ENCODE assay signal across 22 cellular contexts in the genomic region with DNA sequence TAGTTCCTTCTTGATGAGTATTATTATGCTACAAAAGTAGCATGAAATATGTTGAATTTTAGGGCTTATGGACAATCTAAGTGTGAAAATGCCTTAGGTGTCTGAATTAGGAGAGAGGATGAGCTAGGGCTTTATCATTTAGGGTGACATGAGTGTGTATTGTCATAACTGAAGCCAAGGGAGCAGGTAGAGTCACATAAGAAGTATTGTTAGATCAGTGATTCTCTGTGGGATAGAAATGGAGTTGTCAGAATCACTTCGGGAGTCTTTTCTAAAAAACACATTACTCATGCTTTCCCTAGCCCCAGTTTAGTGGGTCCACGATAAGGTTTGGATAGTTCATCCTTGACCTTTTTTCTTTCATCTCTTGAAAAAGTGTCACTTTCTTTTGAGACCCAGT. TPM values are rescaled to one million over a fixed set of nuclear protein-coding genes. Genes with fewer than 3 reads are reported as not detected.
DNase-seq lines count a peak whose midpoint lies in the region; ATAC-seq, FAIRE-seq and TF ChIP-seq lines count a peak whose summit lies in the region.
"Had no signal": no experiment of that assay in that cellular context is flagged by ENCODE, and none has a peak within 500 bp of the region (broad histone marks: within the 10 kb centered on the region; RNA-seq: fewer than 3 reads in every experiment).

No MANE protein-coding gene starts in this region.

- H3K4me1 ChIP-seq in HepG2 (ENCODE audit: insufficient read depth, low read length) (peaks cover 28% of the 10 kb centered on the region), right lobe of liver (peaks cover 0 to 13% (median 2%) of the 10 kb centered on the region in 4 donors), neutrophil (ENCODE audit: control insufficient read depth in 1 of 2, insufficient read depth in 1 of 2, low read depth in 1 of 2, low read length in 1 of 2) (peaks cover 39 to 57% of the 10 kb centered on the region in 2 experiments)

- peaks cover 28% of the 10 kb centered on the region for H3K4me1 Mint-ChIP-seq in activated CD4-positive, alpha-beta T cell treated with anti-CD3 and anti-CD28 coated beads, Interleukin-2, amount 10 ng/mL, durations not matched to agents 24 days and 14 days

- H3K9me3 Mint-ChIP-seq in activated CD4-positive, alpha-beta T cell treated with anti-CD3 and anti-CD28 coated beads, Interleukin-2, amount 10 ng/mL, durations not matched to agents 24 days and 14 days: no peaks in the 10 kb centered on the region

- no peaks in the 10 kb centered on the region for H3K27me3 Mint-ChIP-seq in activated CD4-positive, alpha-beta T cell treated with anti-CD3 and anti-CD28 coated beads, Interleukin-2, amount 10 ng/mL, durations not matched to agents 24 days and 14 days

- TF ChIP-seq RAD21 in HepG2 (CRISPR knock-in tag; IDR thresholded peaks at IDR 0.05): no peak

- H3K4me3 Mint-ChIP-seq in activated CD4-positive, alpha-beta T cell treated with anti-CD3 and anti-CD28 coated beads, Interleukin-2, amount 10 ng/mL, durations not matched to agents 24 days and 14 days: no peak overlapping the region
- H3K4me3 Mint-ChIP-seq: CD14-positive monocyte, GM23338 had no signal

- H3K4me2 ChIP-seq in HepG2 (ENCODE audit: low read depth, low read length): no peak overlapping the region
- H3K4me2 ChIP-seq: GM23338 had no signal

- no peak overlapping the region for H2AFZ ChIP-seq in HepG2 (ENCODE audit: low read length)
- H2AFZ ChIP-seq: GM23338 had no signal

- CTCF ChIA-PET in HepG2 (lab: Yijun Ruan, JAX; ENCODE audit: low intra/inter-chr PET ratio, low total read pairs): no interaction called here

- no peak overlapping the region for H3K9ac ChIP-seq in HepG2 (ENCODE audit: insufficient read depth, low read depth, low read length)

- 89% methylated on average over 2 of the region's 2 CpGs for WGBS in HepG2 (ENCODE audit: low lambda C conversion rate)
- WGBS in right lobe of liver (ENCODE audit: insufficient coverage, low coverage, low lambda C conversion rate, missing lambda C conversion rate): 73% methylated on average over 2 of the region's 2 CpGs

- POLR2A ChIA-PET in HepG2 (lab: Yijun Ruan, JAX): no interaction called here

- H3K79me2 ChIP-seq in HepG2 (ENCODE audit: insufficient read depth, low read length): peaks cover 90% of the 10 kb centered on the region

- H3K27ac ChIP-seq in HepG2 (ENCODE audit: extremely low read length, insufficient read depth, low read length): no peak overlapping the region
- no peak overlapping the region for H3K27ac ChIP-seq in right lobe of liver
- peak overlapping the region; percentile 33 for H3K27ac ChIP-seq in neutrophil

- H3K9me3 ChIP-seq in HepG2 (ENCODE audit: low read length) (peaks cover 6% of the 10 kb centered on the region; the same call in 1 of the 2 replicates), right lobe of liver (no peaks in the 10 kb centered on the region), neutrophil (no peaks in the 10 kb centered on the region)

- no peak for TF ChIP-seq CTCF in HepG2 (CRISPR knock-in tag; IDR thresholded peaks at IDR 0.05)
- no peak for TF ChIP-seq CTCF in right lobe of liver (IDR thresholded peaks at IDR 0.05)
- TF ChIP-seq CTCF in neutrophil (IDR thresholded peaks at IDR 0.05): no peak
- no peak for TF ChIP-seq CTCF in D721Med (IDR thresholded peaks at IDR 0.05; ENCODE audit: insufficient read depth, missing control alignments)

- in situ Hi-C loops in HepG2 (cut with HindIII; ENCODE audit: extremely low pct_ligation_motif_present, low pct_unique_long_range_greater_than_20kb): no loop called here

- intact Hi-C loops in activated CD4-positive, alpha-beta T cell treated with anti-CD3 and anti-CD28 coated beads, Interleukin-2, amount 10 ng/mL, durations not matched to agents 24 days and 14 days (cut with micrococcal nuclease): no loop called here
- intact Hi-C loops in HepG2 (cut with micrococcal nuclease; ENCODE audit: unreplicated experiment): no loop called here
- intact Hi-C loops in right lobe of liver (cut with DNase I): no loop called here

- BruUV-seq in HepG2 (replicated peaks; lab: Mats Ljungman, UMichigan): TSS peak; percentile 4

- H3K36me3 Mint-ChIP-seq in activated CD4-positive, alpha-beta T cell treated with anti-CD3 and anti-CD28 coated beads, Interleukin-2, amount 10 ng/mL, durations not matched to agents 24 days and 14 days (ENCODE audit: low read depth): peaks cover 37% of the 10 kb centered on the region

- DNase-seq in activated CD4-positive, alpha-beta T cell treated with anti-CD3 and anti-CD28 coated beads, Interleukin-2, amount 10 ng/mL, durations not matched to agents 24 days and 14 days: no peak
- DNase-seq in activated CD4-positive, alpha-beta T cell treated with anti-CD3 and anti-CD28 coated beads, Interleukin-2, amount 50 U/mL, for 1 hour: no peak
- no peak for DNase-seq in HepG2 (ENCODE audit: low spot score)
- no peak for DNase-seq in right lobe of liver
- no peak for DNase-seq in CD1c-positive myeloid dendritic cell (ENCODE audit: extremely low spot score)
- no peak for DNase-seq in NCI-H446 treated with DMSO at 0.1 percent for 48 hours (lab: John Stamatoyannopoulos, UW)
- DNase-seq in D721Med (ENCODE audit: insufficient read length, low spot score): no peak
- DNase-seq: 8988T, Calu3, DMS53, KBM-7, NCI-H1105, NCI-H1694 treated with DMSO at 0.1 percent for 48 hours, NCI-H2107, NCI-H510A treated with DMSO at 0.1 percent for 48 hours, NCI-H82, OCI-M1, SHP77 had no signal

- H3K36me3 ChIP-seq in HepG2 (replicated peaks in 1 of 2; ENCODE audit: control insufficient read depth in 1 of 2, insufficient read depth in 2 of 2, low read length in 2 of 2) (peaks cover 0 to 12% of the 10 kb centered on the region in 2 experiments; a peak in 4 of 5 replicates), right lobe of liver (no peaks in the 10 kb centered on the region), neutrophil (no peaks in the 10 kb centered on the region)

- H4K20me1 ChIP-seq in HepG2 (ENCODE audit: insufficient read depth, low read length): peaks cover 33% of the 10 kb centered on the region

- FAIRE-seq in HepG2 (lab: Jason Lieb, UNC) (no peak), D721Med (lab: Jason Lieb, UNC) (no peak)

- TF ChIP-seq POLR2A in HepG2 (IDR thresholded peaks at IDR 0.05; ENCODE audit: insufficient read depth in 1 of 2, low read depth in 2 of 2, low read length in 2 of 2): no peak
- TF ChIP-seq POLR2A in right lobe of liver (IDR thresholded peaks at IDR 0.05): no peak

- peak overlapping the region; percentile 55 for H3K27ac Mint-ChIP-seq in activated CD4-positive, alpha-beta T cell treated with anti-CD3 and anti-CD28 coated beads, Interleukin-2, amount 10 ng/mL, durations not matched to agents 24 days and 14 days
- H3K27ac Mint-ChIP-seq: GM23338 had no signal

- TF ChIP-seq EP300 in HepG2 (IDR thresholded peaks at IDR 0.05; ENCODE audit: low read depth in 2 of 2, low read length in 2 of 2): no peak
- no peak for TF ChIP-seq EP300 in HepG2 (CRISPR knock-in tag; IDR thresholded peaks at IDR 0.05; ENCODE audit: borderline replicate concordance)

- no peak for ATAC-seq in HepG2
- ATAC-seq in right lobe of liver: no peak
- ATAC-seq: GM23338, HCT116 had no signal

- H3K27me3 ChIP-seq in HepG2 (ENCODE audit: control insufficient read depth in 1 of 2, insufficient read depth in 2 of 2, low read length in 2 of 2) (no peaks in the 10 kb centered on the region), right lobe of liver (no peaks in the 10 kb centered on the region), neutrophil (no peaks in the 10 kb centered on the region)

- H3K4me3 ChIP-seq in HepG2 (replicated peaks in 1 of 3; ENCODE audit: insufficient read depth in 1 of 3, low read depth in 2 of 3, low read length in 3 of 3): no peak overlapping the region
- H3K4me3 ChIP-seq in right lobe of liver: no peak overlapping the region
- H3K4me3 ChIP-seq in neutrophil (ENCODE audit: low read depth in 1 of 2, low read length in 1 of 2): no peak overlapping the region
- H3K4me3 ChIP-seq: GM23338 had no signal

TF ChIP-seq in HepG2, 621 proteins besides CTCF, POLR2A, EP300 and RAD21 (continues in another document):
- no peak for TF ChIP-seq CREB1 (IDR thresholded peaks at IDR 0.05)
- TF ChIP-seq CREB1 (CRISPR knock-in tag; IDR thresholded peaks at IDR 0.05): peak; percentile 33; the same call in 1 of the 2 replicates
- TF ChIP-seq ZNF354B (CRISPR knock-in tag; IDR thresholded peaks at IDR 0.05): no peak

RNA-seq across cellular contexts. Expression of a gene that starts 16.4 kb away (rescaled TPM):
- 31.5 and 39.6 TPM in 2 replicates for total RNA-seq in activated CD4-positive, alpha-beta T cell treated with anti-CD3 and anti-CD28 coated beads, Interleukin-2, amount 10 ng/mL, durations not matched to agents 24 days and 14 days
- total RNA-seq in HepG2 (2016; rRNA removed; fragmentation: Illumina TruSeq; extraction: Trizol) (16.4 and 18.9 TPM in 2 replicates), right lobe of liver (10 to 100 TPM; 43.1 to 66.5 (median 53.2) TPM)
- 5.8 and 9.0 TPM in 2 replicates for total RNA-seq in HepG2 (2016; cell fraction: cytosol; rRNA removed; fragmentation: Illumina TruSeq; extraction: Trizol; ENCODE audit: low read depth)
- total RNA-seq in HepG2 (2016; cell fraction: insoluble cytoplasmic fraction; rRNA removed; fragmentation: Illumina TruSeq; extraction: Trizol): 14.6 and 17.0 TPM in 2 replicates
- 18.4 and 18.8 TPM in 2 replicates for total RNA-seq in HepG2 (2016; cell fraction: membrane; rRNA removed; fragmentation: Illumina TruSeq; extraction: Trizol)
- 15.4 and 17.1 TPM in 2 replicates for total RNA-seq in HepG2 (2016; cell fraction: nucleus; rRNA removed; fragmentation: Illumina TruSeq; extraction: Trizol)
- 17.1 and 18.6 TPM in 2 replicates for polyA plus RNA-seq in HepG2 (2011; rRNA removed)
- polyA plus RNA-seq in HepG2 (2011; cell fraction: cytosol; rRNA removed): 16.2 and 21.9 TPM in 2 replicates
- 10.7 and 11.5 TPM in 2 replicates for polyA plus RNA-seq in HepG2 (2011; cell fraction: nucleus; rRNA removed)
- 101 and 105 TPM in 2 replicates for polyA plus RNA-seq in HepG2 (2012)
- polyA plus RNA-seq in HepG2 (2016; cell fraction: cytosol; fragmentation: Illumina TruSeq; extraction: Trizol; ENCODE audit: low read depth): 25.4 and 26.8 TPM in 2 replicates
- polyA plus RNA-seq in HepG2 (2016; cell fraction: insoluble cytoplasmic fraction; fragmentation: Illumina TruSeq; extraction: Trizol; ENCODE audit: low read depth): 56.7 and 68.8 TPM in 2 replicates
- 36.3 and 43.5 TPM in 2 replicates for polyA plus RNA-seq in HepG2 (2016; cell fraction: membrane; fragmentation: Illumina TruSeq; extraction: Trizol; ENCODE audit: low read depth)
- polyA plus RNA-seq in HepG2 (2016; cell fraction: nucleus; fragmentation: Illumina TruSeq; extraction: Trizol; ENCODE audit: insufficient read depth, low read depth): 49.1 and 59.9 TPM in 2 replicates
- 8.2 and 21.8 TPM in 2 replicates for polyA minus RNA-seq in HepG2 (2011; rRNA and poly(A)+ RNA removed; ENCODE audit: low replicate concordance)
- 18.6 and 29.8 TPM in 2 replicates for polyA minus RNA-seq in HepG2 (2011; cell fraction: cytosol; rRNA and poly(A)+ RNA removed)
- polyA minus RNA-seq in HepG2 (2011; cell fraction: nucleus; rRNA and poly(A)+ RNA removed): 20.0 and 35.3 TPM in 2 replicates
